Comparison of ENCODE assay signal across 17 cellular contexts in genomic region chr4:157372154-157372553, GRCh38.
"Had no signal": no experiment of that assay in that cellular context is flagged by ENCODE, and none has a peak within 500 bp of the region (broad histone marks: within the 10 kb centered on the region; RNA-seq: fewer than 3 reads in every experiment).

No MANE protein-coding gene starts in this region.

- H3K36me3 Mint-ChIP-seq: memory B cell, mesothelial cell of epicardium, natural killer cell, neural progenitor cell had no signal

- H3K27ac Mint-ChIP-seq: memory B cell, mesothelial cell of epicardium, natural killer cell, neural progenitor cell had no signal

- H3K4me3 Mint-ChIP-seq: memory B cell, mesothelial cell of epicardium, natural killer cell, neural progenitor cell had no signal

- H3K4me1 Mint-ChIP-seq: memory B cell, mesothelial cell of epicardium, natural killer cell, neural progenitor cell had no signal

- ATAC-seq: left cardiac atrium, lower lobe of right lung, natural killer cell had no signal

- H3K9me3 Mint-ChIP-seq: mesothelial cell of epicardium, neural progenitor cell had no signal

- DNase-seq: dorsolateral prefrontal cortex; effector CD8-positive, alpha-beta T cell; foreskin melanocyte; head of caudate nucleus; kidney; left cardiac atrium; left ventricle myocardium inferior; lower lobe of right lung; natural killer cell; nucleus accumbens; ovary; small intestine; stimulated activated CD4-positive, alpha-beta T cell treated with anti-CD3 and anti-CD28 coated beads, Interleukin-12 subunit alpha, Interleukin-12 subunit beta, amount 100 ng/mL, for 4 hours; stimulated activated naive CD4-positive, alpha-beta T cell treated with Interleukin-2 at 50 U/mL for 16 hours had no signal
